ENCODE assay signal across 2 cellular contexts in genomic region chr4:25915359-25915716, GRCh38.
TF ChIP-seq lines count a peak whose summit lies in the region.

No MANE protein-coding gene starts in this region.

TF ChIP-seq in SK-N-SH, 30 proteins besides CTCF, POLR2A, EP300 and RAD21 (continued from another document):
- TF ChIP-seq, protein P1, sequence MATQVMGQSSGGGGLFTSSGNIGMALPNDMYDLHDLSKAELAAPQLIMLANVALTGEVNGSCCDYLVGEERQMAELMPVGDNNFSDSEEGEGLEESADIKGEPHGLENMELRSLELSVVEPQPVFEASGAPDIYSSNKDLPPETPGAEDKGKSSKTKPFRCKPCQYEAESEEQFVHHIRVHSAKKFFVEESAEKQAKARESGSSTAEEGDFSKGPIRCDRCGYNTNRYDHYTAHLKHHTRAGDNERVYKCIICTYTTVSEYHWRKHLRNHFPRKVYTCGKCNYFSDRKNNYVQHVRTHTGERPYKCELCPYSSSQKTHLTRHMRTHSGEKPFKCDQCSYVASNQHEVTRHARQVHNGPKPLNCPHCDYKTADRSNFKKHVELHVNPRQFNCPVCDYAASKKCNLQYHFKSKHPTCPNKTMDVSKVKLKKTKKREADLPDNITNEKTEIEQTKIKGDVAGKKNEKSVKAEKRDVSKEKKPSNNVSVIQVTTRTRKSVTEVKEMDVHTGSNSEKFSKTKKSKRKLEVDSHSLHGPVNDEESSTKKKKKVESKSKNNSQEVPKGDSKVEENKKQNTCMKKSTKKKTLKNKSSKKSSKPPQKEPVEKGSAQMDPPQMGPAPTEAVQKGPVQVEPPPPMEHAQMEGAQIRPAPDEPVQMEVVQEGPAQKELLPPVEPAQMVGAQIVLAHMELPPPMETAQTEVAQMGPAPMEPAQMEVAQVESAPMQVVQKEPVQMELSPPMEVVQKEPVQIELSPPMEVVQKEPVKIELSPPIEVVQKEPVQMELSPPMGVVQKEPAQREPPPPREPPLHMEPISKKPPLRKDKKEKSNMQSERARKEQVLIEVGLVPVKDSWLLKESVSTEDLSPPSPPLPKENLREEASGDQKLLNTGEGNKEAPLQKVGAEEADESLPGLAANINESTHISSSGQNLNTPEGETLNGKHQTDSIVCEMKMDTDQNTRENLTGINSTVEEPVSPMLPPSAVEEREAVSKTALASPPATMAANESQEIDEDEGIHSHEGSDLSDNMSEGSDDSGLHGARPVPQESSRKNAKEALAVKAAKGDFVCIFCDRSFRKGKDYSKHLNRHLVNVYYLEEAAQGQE (IDR thresholded peaks at IDR 0.05; ENCODE audit: low read depth, low read length), result no peak
- no peak for TF ChIP-seq TEAD4 (IDR thresholded peaks at IDR 0.05; ENCODE audit: borderline replicate concordance, insufficient read depth)

TF ChIP-seq in SK-N-SH treated with all-trans-retinoic acid at 6 μM for 48 hours, 23 proteins besides CTCF, POLR2A, EP300 and RAD21 (continued from another document):
- TF ChIP-seq TSHZ2 (CRISPR knock-in tag; IDR thresholded peaks at IDR 0.05), result no peak
- TF ChIP-seq TCF4 (CRISPR knock-in tag; IDR thresholded peaks at IDR 0.05; ENCODE audit: borderline replicate concordance), result no peak
- TF ChIP-seq ZNF8 (CRISPR knock-in tag; IDR thresholded peaks at IDR 0.05), result no peak
- no peak for TF ChIP-seq GLIS3 (CRISPR knock-in tag; IDR thresholded peaks at IDR 0.05)
- TF ChIP-seq BACH2 (CRISPR knock-in tag; IDR thresholded peaks at IDR 0.05; ENCODE audit: borderline replicate concordance), result no peak
- TF ChIP-seq ISL1 (CRISPR knock-in tag; IDR thresholded peaks at IDR 0.05), result no peak
